Comparison of ENCODE assay signal across 8 cellular contexts in the genomic region with DNA sequence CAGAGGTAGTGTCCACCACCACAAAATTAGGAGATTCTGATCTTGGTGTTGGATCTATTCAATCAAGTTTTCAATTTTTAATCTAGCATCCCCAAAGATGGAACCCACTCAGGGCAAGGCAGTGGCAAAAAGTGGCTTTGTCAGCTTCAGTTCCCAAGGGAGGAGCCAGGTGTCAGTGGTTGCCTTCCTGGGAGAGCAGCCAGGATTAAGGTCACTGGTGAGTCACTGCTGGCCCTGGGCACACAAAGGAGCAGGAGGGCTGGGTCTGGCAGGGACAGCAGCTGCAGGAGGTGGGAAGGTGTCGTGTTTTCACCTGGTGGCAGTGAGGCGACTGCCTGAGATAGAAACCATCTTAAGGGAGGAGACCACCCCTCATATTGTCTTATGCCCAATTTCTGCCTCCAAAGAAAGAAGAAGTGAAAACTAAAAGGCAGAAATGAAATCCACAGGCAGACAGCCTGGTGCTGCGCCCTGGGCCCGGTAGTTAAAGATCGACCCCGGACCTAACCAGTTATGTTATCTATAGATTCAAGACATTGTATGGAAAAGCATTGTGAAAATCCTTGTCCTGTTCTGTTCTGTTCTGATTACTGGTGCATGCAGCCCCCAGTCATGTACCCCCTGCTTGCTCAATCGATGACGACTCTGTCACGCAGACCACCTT. TPM values are rescaled to one million over a fixed set of nuclear protein-coding genes. Genes with fewer than 3 reads are reported as not detected.
DNase-seq lines count a peak whose midpoint lies in the region; ATAC-seq and TF ChIP-seq lines count a peak whose summit lies in the region.

No MANE protein-coding gene starts in this region.

- H3K4me3 ChIP-seq in epithelial cell of proximal tubule (ENCODE audit: low read depth, low read length) (no peak overlapping the region), suprapubic skin (no peak overlapping the region)

- H3K9me3 Mint-ChIP-seq in HFFc6: peaks cover 5% of the 10 kb centered on the region; the same call in 1 of the 2 replicates

- DNase-seq in HFFc6 (peak; percentile 76), NCI-H774 (lab: John Stamatoyannopoulos, UW) (peak; percentile 84), epithelial cell of proximal tubule (ENCODE audit: low read depth) (no peak), renal cortical epithelial cell (ENCODE audit: low read depth) (peak; percentile 80), SKM-1 (lab: John Stamatoyannopoulos, UW; ENCODE audit: unreplicated experiment) (no peak), suprapubic skin (ENCODE audit: low spot score in 2 of 2) (no peak), erythroblast (lab: John Stamatoyannopoulos, UW) (no peak)

- H3K27me3 Mint-ChIP-seq in HFFc6 (ENCODE audit: insufficient read depth): peaks cover 11% of the 10 kb centered on the region

- peaks cover 17% of the 10 kb centered on the region for H3K4me1 Mint-ChIP-seq in HFFc6 (ENCODE audit: low read depth)

- H3K27me3 ChIP-seq in suprapubic skin: no peaks in the 10 kb centered on the region

- no peak overlapping the region for H3K4me3 Mint-ChIP-seq in HFFc6

- H3K36me3 ChIP-seq in suprapubic skin: no peaks in the 10 kb centered on the region

- no peak for ATAC-seq in HG02798 (IDR thresholded peaks at IDR 0.05; ENCODE audit: poor library complexity, unreplicated experiment)

- H3K27ac Mint-ChIP-seq in HFFc6: no peak overlapping the region

- 82% methylated on average over 9 of the region's 9 CpGs for WGBS in suprapubic skin

- no peaks in the 10 kb centered on the region for H3K9me3 ChIP-seq in suprapubic skin

- peaks cover 11% of the 10 kb centered on the region for H3K4me1 ChIP-seq in suprapubic skin

- H3K27ac ChIP-seq in suprapubic skin: no peak overlapping the region

- TF ChIP-seq POLR2A in suprapubic skin (IDR thresholded peaks at IDR 0.05): no peak
- TF ChIP-seq POLR2A in erythroblast (IDR thresholded peaks at IDR 0.05; ENCODE audit: low read length): no peak

- TF ChIP-seq EP300 in suprapubic skin (IDR thresholded peaks at IDR 0.05): no peak

- TF ChIP-seq CTCF in HFFc6 (IDR thresholded peaks at IDR 0.05) (peak; percentile 35; the same call in 1 of the 2 replicates), epithelial cell of proximal tubule (conservative IDR thresholded peaks at IDR 0.05; ENCODE audit: low read depth, low read length) (peak; percentile 60), suprapubic skin (IDR thresholded peaks at IDR 0.05) (no peak)

- no peaks in the 10 kb centered on the region for H3K36me3 Mint-ChIP-seq in HFFc6 (ENCODE audit: low read depth)

RNA-seq across cellular contexts. Expression of a gene that starts 5.9 kb away (rescaled TPM):
- 1 to 10 TPM; 2.2 to 3.2 (median 2.5) TPM for total RNA-seq in HFFc6 (2021; fragmentation: NEBNext Ultra II Directional; extraction: Animal tissue kit (Norgen Biotek cat#: 25700))
- total RNA-seq in epithelial cell of proximal tubule: 8.1 and 9.7 TPM in 2 replicates
- total RNA-seq in renal cortical epithelial cell: 6.2 and 7.1 TPM in 2 replicates
- 10 to 100 TPM; 14.4 to 24.8 (median 18.5) TPM for total RNA-seq in suprapubic skin

Comparison
In these comparisons a context has a peak if more than half of its experiments do, and no peak if none do; other contexts are left out.
1. DNase-seq: peak in HFFc6 (single experiment), NCI-H774 (single experiment) and renal cortical epithelial cell (single experiment); none in epithelial cell of proximal tubule (single experiment), SKM-1 (single experiment), suprapubic skin (0 of 2) and erythroblast (0 of 2).
2. CTCF ChIP-seq: peak in HFFc6 (single experiment) and epithelial cell of proximal tubule (single experiment); none in suprapubic skin (0 of 2).